In genomic region chr12:6693832-6694355, GRCh38 we compare ENCODE assay signal across 31 cellular contexts.
"Had no signal": no experiment of that assay in that cellular context is flagged by ENCODE, and none has a peak within 500 bp of the region (broad histone marks: within the 10 kb centered on the region; RNA-seq: fewer than 3 reads in every experiment).

No MANE protein-coding gene starts in this region.

- H3K36me3 Mint-ChIP-seq: activated CD8-positive, alpha-beta memory T cell treated with anti-CD3 and anti-CD28 coated beads, Interleukin-2, amount 10 ng/mL, durations not matched to agents 7 days and 5 days; activated naive CD8-positive, alpha-beta T cell treated with anti-CD3 and anti-CD28 coated beads for 36 hours had no signal

- H3K27me3 Mint-ChIP-seq: stimulated activated naive B cell treated with anti-CD40 and anti-IgM and Interleukin-4, amounts not matched to agents 10 μg/mL and 1 μg/mL and 100 μg/mL, for 72 hours had no signal

- H3K9me3 Mint-ChIP-seq: activated CD4-positive, alpha-beta memory T cell treated with anti-CD3 and anti-CD28 coated beads, Interleukin-2, amount 10 ng/mL, durations not matched to agents 7 days and 5 days; activated CD4-positive, alpha-beta T cell treated with anti-CD3 and anti-CD28 coated beads, Interleukin-2, amount 10 ng/mL, durations not matched to agents 24 days and 14 days; activated naive CD8-positive, alpha-beta T cell treated with anti-CD3 and anti-CD28 coated beads for 36 hours; endodermal cell; nephron; stimulated activated naive B cell treated with anti-CD40 and anti-IgM and Interleukin-4, amounts not matched to agents 10 μg/mL and 1 μg/mL and 100 μg/mL, for 72 hours; T-helper 1 cell treated with Interleukin-12 subunit alpha and Interleukin-12 subunit beta and Interleukin-4 antibody, amounts not matched to agents 30 μg/mL and 1 μg/mL, for 36 hours had no signal

- H3K4me3 Mint-ChIP-seq: activated CD4-positive, alpha-beta memory T cell treated with anti-CD3 and anti-CD28 coated beads, Interleukin-2, amount 10 ng/mL, durations not matched to agents 7 days and 5 days; activated CD4-positive, alpha-beta T cell treated with anti-CD3 and anti-CD28 coated beads, Interleukin-2, amount 10 ng/mL, durations not matched to agents 24 days and 14 days; activated CD8-positive, alpha-beta memory T cell treated with anti-CD3 and anti-CD28 coated beads, Interleukin-2, amount 10 ng/mL, durations not matched to agents 7 days and 5 days; activated naive CD8-positive, alpha-beta T cell treated with anti-CD3 and anti-CD28 coated beads for 36 hours; endodermal cell; T-helper 1 cell treated with Interleukin-12 subunit alpha and Interleukin-12 subunit beta and Interleukin-4 antibody, amounts not matched to agents 30 μg/mL and 1 μg/mL, for 36 hours had no signal

- H3K36me3 ChIP-seq: brain microvascular endothelial cell, ovary, stomach, thyroid gland, upper lobe of left lung, vagina had no signal

- H3K9me3 ChIP-seq: ascending aorta, ovary, stomach, thyroid gland, upper lobe of left lung, vagina had no signal

- H3K4me3 ChIP-seq: ascending aorta, ovary, skin epidermis, stomach, thyroid gland, upper lobe of left lung, vagina had no signal

- H3K27ac ChIP-seq: ascending aorta, brain microvascular endothelial cell, ovary, skin epidermis, stomach, thyroid gland, upper lobe of left lung, vagina, WERI-Rb-1 had no signal

- H3K27ac Mint-ChIP-seq: activated CD4-positive, alpha-beta memory T cell treated with anti-CD3 and anti-CD28 coated beads, Interleukin-2, amount 10 ng/mL, durations not matched to agents 7 days and 5 days; activated CD4-positive, alpha-beta T cell treated with anti-CD3 and anti-CD28 coated beads, Interleukin-2, amount 10 ng/mL, durations not matched to agents 24 days and 14 days; activated CD8-positive, alpha-beta memory T cell treated with anti-CD3 and anti-CD28 coated beads, Interleukin-2, amount 10 ng/mL, durations not matched to agents 7 days and 5 days; activated naive CD8-positive, alpha-beta T cell treated with anti-CD3 and anti-CD28 coated beads for 36 hours; endodermal cell; progenitor cell of endocrine pancreas; T-helper 1 cell treated with Interleukin-12 subunit alpha and Interleukin-12 subunit beta and Interleukin-4 antibody, amounts not matched to agents 30 μg/mL and 1 μg/mL, for 36 hours had no signal

- H3K27me3 ChIP-seq: ascending aorta, ovary, thyroid gland, vagina had no signal

- DNase-seq: activated CD4-positive, alpha-beta memory T cell treated with anti-CD3 and anti-CD28 coated beads, Interleukin-2, amount 10 ng/mL, durations not matched to agents 7 days and 5 days; activated CD4-positive, alpha-beta T cell treated with anti-CD3 and anti-CD28 coated beads, Interleukin-2, amount 10 ng/mL, durations not matched to agents 24 days and 14 days; activated CD8-positive, alpha-beta memory T cell treated with anti-CD3 and anti-CD28 coated beads, Interleukin-2, amount 10 ng/mL, durations not matched to agents 7 days and 5 days; activated naive CD4-positive, alpha-beta T cell treated with Interleukin-2 at 50 U/mL for 16 hours; activated naive CD8-positive, alpha-beta T cell treated with anti-CD3 and anti-CD28 coated beads for 36 hours; activated T-cell treated with anti-CD3 and anti-CD28 coated beads, Interleukin-2, amount 50 U/mL, for 48 hours; brain microvascular endothelial cell; cortex of kidney; endodermal cell; foreskin fibroblast; head of caudate nucleus; hippocampal formation; left cardiac atrium; left ventricle myocardium superior; ovary; stimulated activated CD4-positive, alpha-beta T cell treated with anti-CD3 and anti-CD28 coated beads, Interleukin-4, amount 100 ng/mL, for 24 hours; stimulated activated naive B cell treated with anti-CD40 and anti-IgM and Interleukin-4, amounts not matched to agents 10 μg/mL and 1 μg/mL and 100 μg/mL, for 72 hours; stomach; T1000; thyroid gland; upper lobe of left lung; WERI-Rb-1 had no signal

- ATAC-seq: activated CD4-positive, CD25-positive, alpha-beta regulatory T cell treated with anti-CD3 and anti-CD28 coated beads, Interleukin-2, amount 50 U/mL, for 24 hours; activated CD8-positive, alpha-beta memory T cell treated with anti-CD3 and anti-CD28 coated beads, Interleukin-2, amount 10 ng/mL, durations not matched to agents 7 days and 5 days; esophagus mucosa; left cardiac atrium; left ventricle myocardium superior; sciatic nerve; stimulated activated naive B cell treated with anti-CD40 and anti-IgM and Interleukin-4, amounts not matched to agents 10 μg/mL and 1 μg/mL and 100 μg/mL, for 72 hours had no signal
